Comparison of ENCODE assay signal across 20 cellular contexts in genomic region chr19:51548891-51549305, GRCh38. TPM values are rescaled to one million over a fixed set of nuclear protein-coding genes. Genes with fewer than 3 reads are reported as not detected.
"Had no signal": no experiment of that assay in that cellular context is flagged by ENCODE, and none has a peak within 500 bp of the region (broad histone marks: within the 10 kb centered on the region; RNA-seq: fewer than 3 reads in every experiment).

No MANE protein-coding gene starts in this region.

- H3K4me1 Mint-ChIP-seq: neural progenitor cell had no signal

- H3K9me3 ChIP-seq: ascending aorta, breast epithelium, gastrocnemius medialis, heart left ventricle, psoas muscle, right lobe of liver, testis, upper lobe of right lung had no signal

- H3K36me3 ChIP-seq: ascending aorta, breast epithelium, gastrocnemius medialis, heart left ventricle, neural progenitor cell, right lobe of liver, stomach, upper lobe of right lung had no signal

- H3K27ac Mint-ChIP-seq: activated naive CD4-positive, alpha-beta T cell treated with anti-CD3 and anti-CD28 coated beads for 36 hours; activated T-helper 17 cell treated with anti-CD3 and anti-CD28 coated beads, Interleukin-2, amount 50 U/mL, for 72 hours; immature natural killer cell; neural progenitor cell; WTC11 had no signal

- DNase-seq: activated naive CD4-positive, alpha-beta T cell treated with anti-CD3 and anti-CD28 coated beads for 36 hours; gastrocnemius medialis; heart left ventricle; immature natural killer cell; psoas muscle; right lobe of liver; stomach; T-helper 1 cell; testis; upper lobe of right lung had no signal

- H3K4me3 ChIP-seq: ascending aorta, breast epithelium, gastrocnemius medialis, heart left ventricle, neural progenitor cell, psoas muscle, right lobe of liver, smooth muscle cell, stomach, testis, upper lobe of right lung had no signal

- H3K4me3 Mint-ChIP-seq: activated naive CD4-positive, alpha-beta T cell treated with anti-CD3 and anti-CD28 coated beads for 36 hours; activated T-helper 17 cell treated with anti-CD3 and anti-CD28 coated beads, Interleukin-2, amount 50 U/mL, for 72 hours; neural progenitor cell; WTC11 had no signal

- H3K4me1 ChIP-seq: ascending aorta, breast epithelium, gastrocnemius medialis, neural progenitor cell, psoas muscle, right lobe of liver, stomach, testis, upper lobe of right lung had no signal

- H3K27ac ChIP-seq: ascending aorta, breast epithelium, gastrocnemius medialis, heart left ventricle, neural progenitor cell, psoas muscle, right lobe of liver, stomach, testis, upper lobe of right lung had no signal

- H3K36me3 Mint-ChIP-seq: immature natural killer cell, neural progenitor cell, WTC11 had no signal

- ATAC-seq: activated T-helper 17 cell treated with anti-CD3 and anti-CD28 coated beads, Interleukin-2, amount 50 U/mL, for 72 hours; gastrocnemius medialis; heart left ventricle; psoas muscle; right lobe of liver; upper lobe of right lung; WTC11 had no signal

- H3K27me3 ChIP-seq: ascending aorta, gastrocnemius medialis, neural progenitor cell, right lobe of liver, testis had no signal

- H3K9me3 Mint-ChIP-seq: activated T-helper 17 cell treated with anti-CD3 and anti-CD28 coated beads, Interleukin-2, amount 50 U/mL, for 72 hours; neural progenitor cell had no signal

RNA-seq across cellular contexts. Expression of gene SIGLEC6, which starts 17.4 kb away (rescaled TPM):
- total RNA-seq: activated naive CD4-positive, alpha-beta T cell treated with anti-CD3 and anti-CD28 coated beads for 36 hours; activated T-helper 17 cell treated with anti-CD3 and anti-CD28 coated beads, Interleukin-2, amount 50 U/mL, for 72 hours; chondrocyte; dermis microvascular lymphatic vessel endothelial cell; epithelial cell of proximal tubule; osteocyte; right lobe of liver had no signal

RNA-seq across cellular contexts. Expression of gene SIGLEC12, which starts 47.3 kb away (rescaled TPM):
- total RNA-seq: activated naive CD4-positive, alpha-beta T cell treated with anti-CD3 and anti-CD28 coated beads for 36 hours; ascending aorta; chondrocyte; dermis microvascular lymphatic vessel endothelial cell; epithelial cell of proximal tubule; gastrocnemius medialis; osteocyte; smooth muscle cell; testis; WTC11 had no signal
